Comparison of ENCODE assay signal across 22 cellular contexts in the genomic region with DNA sequence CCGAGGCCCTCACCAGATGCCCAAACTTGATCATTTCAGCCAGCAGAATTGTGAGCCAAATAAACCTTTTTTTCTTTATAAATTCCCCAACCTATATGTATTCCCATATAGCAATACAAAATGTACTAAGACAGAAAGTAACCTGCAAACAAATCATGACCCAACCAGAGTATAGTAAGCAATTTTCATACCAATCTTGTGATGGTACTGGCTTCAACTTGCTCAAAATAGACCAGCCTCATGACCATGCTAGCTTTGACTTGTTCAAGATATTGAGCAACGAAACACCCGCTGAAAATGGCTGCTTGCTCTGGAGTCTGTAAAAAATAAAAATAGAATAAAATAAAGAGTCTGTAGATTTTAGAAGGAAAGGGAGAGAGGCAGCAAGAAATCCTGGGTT.
A peak's percentile ranks its signal among the peaks of the same experiment; 100 is the strongest.
DNase-seq lines count a peak whose midpoint lies in the region; ATAC-seq and TF ChIP-seq lines count a peak whose summit lies in the region.
"Had no signal": no experiment of that assay in that cellular context is flagged by ENCODE, and none has a peak within 500 bp of the region (broad histone marks: within the 10 kb centered on the region; RNA-seq: fewer than 3 reads in every experiment).

No MANE protein-coding gene starts in this region.

- H3K9me3 ChIP-seq in mammary epithelial cell (replicated peaks; ENCODE audit: insufficient read depth, low read length), result no peaks in the 10 kb centered on the region
- H3K9me3 ChIP-seq in OCI-LY7 (ENCODE audit: low read length), result no peaks in the 10 kb centered on the region
- H3K9me3 ChIP-seq: BLaER1, HAP-1, SJCRH30 had no signal

- H3K27me3 Mint-ChIP-seq in HFFc6 (ENCODE audit: insufficient read depth), result no peaks in the 10 kb centered on the region

- H3K27ac ChIP-seq in mammary epithelial cell (ENCODE audit: insufficient read depth, low read depth, low read length), result peak overlapping the region; percentile 27
- H3K27ac ChIP-seq in OCI-LY7 (ENCODE audit: low read depth, low read length, poor library complexity, severe bottlenecking), result no peak overlapping the region
- H3K27ac ChIP-seq: BLaER1, KMS-11, SJCRH30 had no signal

- H3K36me3 ChIP-seq in mammary epithelial cell (ENCODE audit: insufficient read depth, low read length) (no peaks in the 10 kb centered on the region), OCI-LY7 (ENCODE audit: insufficient read depth, low read length) (no peaks in the 10 kb centered on the region)
- H3K36me3 ChIP-seq: BLaER1, HAP-1, SJCRH30 had no signal

- no peak for ATAC-seq in sciatic nerve
- ATAC-seq: Panc1 had no signal

- H3K9me2 ChIP-seq in OCI-LY7 (ENCODE audit: insufficient read depth, low read length), result no peaks in the 10 kb centered on the region

- H4K20me1 ChIP-seq in mammary epithelial cell (ENCODE audit: insufficient read depth, low read length) (no peaks in the 10 kb centered on the region), OCI-LY7 (ENCODE audit: insufficient read depth, low read length) (no peaks in the 10 kb centered on the region)
- H4K20me1 ChIP-seq: BLaER1 had no signal

- H3K36me3 Mint-ChIP-seq in HFFc6 (ENCODE audit: low read depth), result no peaks in the 10 kb centered on the region
- H3K36me3 Mint-ChIP-seq: CD4-positive, alpha-beta memory T cell had no signal

- H3K27me3 ChIP-seq in mammary epithelial cell (ENCODE audit: insufficient read depth, low read length), result no peaks in the 10 kb centered on the region
- H3K27me3 ChIP-seq: BLaER1 had no signal

- intact Hi-C loops in mammary epithelial cell (cut with micrococcal nuclease) (loop anchor here (5.0 kb wide), 1 partner anchor 48 kb away; no protein-coding TSS in a partner anchor), OCI-LY7 (cut with micrococcal nuclease; ENCODE audit: unreplicated experiment) (no loop called here), sciatic nerve (cut with DNase I) (no loop called here)

- no peak overlapping the region for H3K9ac ChIP-seq in mammary epithelial cell (ENCODE audit: insufficient read depth, low read length)
- H3K9ac ChIP-seq: BLaER1, KMS-11 had no signal

- H3K4me1 Mint-ChIP-seq in HFFc6 (ENCODE audit: low read depth), result no peaks in the 10 kb centered on the region; the same call in 1 of the 2 replicates
- H3K4me1 Mint-ChIP-seq: CD4-positive, alpha-beta memory T cell had no signal

- peaks cover 17% of the 10 kb centered on the region for H3K4me1 ChIP-seq in mammary epithelial cell (ENCODE audit: insufficient read depth, low read length)
- H3K4me1 ChIP-seq in OCI-LY7 (ENCODE audit: insufficient read depth, low read length, poor library complexity, severe bottlenecking), result no peaks in the 10 kb centered on the region
- H3K4me1 ChIP-seq: BLaER1, HAP-1, SJCRH30 had no signal

- in situ Hi-C loops in mammary epithelial cell (cut with MboI; ENCODE audit: low sequenced_read_pairs in 2 of 2), result no loop called here

- no peak for TF ChIP-seq CTCF in HFFc6 (IDR thresholded peaks at IDR 0.05)
- no peak for TF ChIP-seq CTCF in mammary epithelial cell (conservative IDR thresholded peaks at IDR 0.05 in 1 of 2, IDR thresholded peaks at IDR 0.05 in 1 of 2; ENCODE audit: extremely low read depth in 1 of 2, insufficient read depth in 1 of 2, low read depth in 1 of 2, low read length in 2 of 2)
- no peak for TF ChIP-seq CTCF in OCI-LY7 (conservative IDR thresholded peaks at IDR 0.05; ENCODE audit: low read length)

- DNase-seq in HFFc6 (peak; percentile 25), mammary epithelial cell (peak; percentile 83), fibroblast of peridontal ligament (ENCODE audit: extremely low read depth) (peak; percentile 22), NCI-H1417 (lab: John Stamatoyannopoulos, UW) (no peak), OCI-LY7 (ENCODE audit: low spot score) (no peak), sciatic nerve (ENCODE audit: low spot score) (no peak)
- no peak for DNase-seq in activated CD4-positive, alpha-beta T cell treated with anti-CD3 and anti-CD28 coated beads for 48 hours
- DNase-seq: CD4-positive, alpha-beta memory T cell; GDM1; IMR-90; NCI-H1105; NCI-H2029 treated with DMSO at 0.1 percent for 48 hours; NCI-H226; NCI-H510A treated with DMSO at 0.1 percent for 48 hours; NCI-H774; NK-92 treated with Interleukin-12 subunit alpha and Interleukin-12 subunit beta, amount 100 ng/mL, for 24 hours; SJCRH30; T-helper 1 cell had no signal

- peak overlapping the region; percentile 65 for H2AFZ ChIP-seq in mammary epithelial cell (ENCODE audit: low read depth, low read length)
- H2AFZ ChIP-seq in OCI-LY7 (ENCODE audit: low read length), result no peak overlapping the region

- CTCF ChIA-PET in mammary epithelial cell (lab: Charles Lee; ENCODE audit: low non-redundant PET) (interaction anchor here (0.7 kb wide), 1 partner anchor 19 kb away, joined by 4 read pairs; no protein-coding TSS in a partner anchor), OCI-LY7 (lab: Charles Lee; ENCODE audit: unreplicated experiment) (no interaction called here)

- H3K27ac Mint-ChIP-seq in HFFc6, result no peak overlapping the region
- H3K27ac Mint-ChIP-seq: CD4-positive, alpha-beta memory T cell had no signal

- H3K4me2 ChIP-seq in mammary epithelial cell (ENCODE audit: insufficient read depth, low read depth, low read length) (peak overlapping the region; percentile 63), OCI-LY7 (ENCODE audit: low read length) (no peak overlapping the region)
- H3K4me2 ChIP-seq: BLaER1, KMS-11 had no signal

- POLR2A ChIA-PET in OCI-LY7 (lab: Charles Lee), result no interaction called here

- H3K79me2 ChIP-seq in mammary epithelial cell (ENCODE audit: insufficient read depth, low read length) (no peaks in the 10 kb centered on the region), OCI-LY7 (ENCODE audit: insufficient read depth, low read depth, low read length) (no peaks in the 10 kb centered on the region)

- dilution Hi-C loops in mammary epithelial cell (cut with HindIII; ENCODE audit: low sequenced_read_pairs), result no loop called here

- H3K4me3 ChIP-seq in mammary epithelial cell (replicated peaks in 1 of 3; ENCODE audit: insufficient read depth in 1 of 3, low read depth in 2 of 3, low read length in 3 of 3), result no peak overlapping the region
- H3K4me3 ChIP-seq in OCI-LY7 (ENCODE audit: low read depth, low read length, poor library complexity, severe bottlenecking), result no peak overlapping the region
- H3K4me3 ChIP-seq: BLaER1, HAP-1, SJCRH30 had no signal

- H3K9me3 Mint-ChIP-seq in HFFc6, result no peaks in the 10 kb centered on the region

- no peak overlapping the region for H3K4me3 Mint-ChIP-seq in HFFc6
- H3K4me3 Mint-ChIP-seq: CD4-positive, alpha-beta memory T cell had no signal

- BruUV-seq in mammary epithelial cell (replicated peaks; lab: Mats Ljungman, UMichigan) (no TSS peak), OCI-LY7 (replicated peaks; lab: Mats Ljungman, UMichigan) (no TSS peak)

- 19% methylated on average over 3 of the region's 3 CpGs for WGBS in mammary epithelial cell (ENCODE audit: low coverage, missing lambda C conversion rate)

Comparison
In these comparisons a context has a peak if more than half of its experiments do, and no peak if none do; other contexts are left out.
1. DNase-seq: peak in HFFc6 (single experiment), mammary epithelial cell (single experiment) and fibroblast of peridontal ligament (single experiment); none in activated CD4-positive, alpha-beta T cell treated with anti-CD3 and anti-CD28 coated beads for 48 hours (single experiment), NCI-H1417 (0 of 3), OCI-LY7 (single experiment) and sciatic nerve (single experiment).